Comparison of ENCODE assay signal across 8 cellular contexts in the genomic region with DNA sequence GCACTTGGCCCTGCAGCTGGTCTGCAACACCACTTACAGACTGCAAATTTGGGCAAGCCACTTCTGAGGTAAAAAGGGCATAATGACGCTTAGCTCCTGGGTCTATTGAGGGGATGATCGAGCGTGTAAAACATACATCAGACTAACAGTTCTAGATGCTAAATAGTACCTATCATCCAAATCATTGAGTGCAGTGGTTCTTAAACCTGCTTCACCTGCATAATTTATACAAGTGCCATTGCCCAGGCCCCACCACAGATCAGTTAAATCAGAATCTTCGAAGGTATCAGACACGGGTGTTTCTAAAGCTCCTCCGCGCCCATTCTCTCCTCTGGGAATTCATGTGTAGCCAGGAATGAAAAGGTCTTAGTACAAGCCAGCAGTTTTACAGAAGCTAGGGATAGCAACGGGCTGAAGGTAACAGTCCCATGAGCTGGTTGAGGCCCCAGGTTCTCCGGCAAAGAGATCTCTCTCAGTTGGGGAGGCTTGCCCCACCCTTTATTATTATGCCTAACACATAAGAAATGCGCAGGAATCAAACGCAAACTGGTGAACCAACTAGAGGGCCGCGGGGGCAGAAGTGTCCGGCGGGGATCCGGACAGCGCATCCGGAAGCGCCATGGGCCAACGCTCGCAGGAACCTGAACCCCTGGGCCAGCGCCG. TPM values are rescaled to one million over a fixed set of nuclear protein-coding genes. Genes with fewer than 3 reads are reported as not detected.
DNase-seq lines count a peak whose midpoint lies in the region; ATAC-seq and TF ChIP-seq lines count a peak whose summit lies in the region.

No MANE protein-coding gene starts in this region.

- intact Hi-C loops in MCF 10A (cut with micrococcal nuclease): no loop called here

- no peaks in the 10 kb centered on the region for H3K9me3 Mint-ChIP-seq in MCF 10A (ENCODE audit: unreplicated experiment)

- peaks cover 19% of the 10 kb centered on the region for H3K4me1 Mint-ChIP-seq in MCF 10A (ENCODE audit: insufficient read depth, unreplicated experiment)

- TSS peak; percentile 84 for BruUV-seq in MCF 10A (replicated peaks; lab: Mats Ljungman, UMichigan)

- H3K36me3 Mint-ChIP-seq in MCF 10A (ENCODE audit: insufficient read depth, unreplicated experiment): peaks cover 15% of the 10 kb centered on the region

- H3K4me3 ChIP-seq in BLaER1 (peak overlapping the region; percentile 95), mucosa of rectum (ENCODE audit: low read length in 2 of 2) (peak overlapping the region; percentile 79 to 97)

- H3K4me1 ChIP-seq in BLaER1 (peaks cover 42% of the 10 kb centered on the region), mucosa of rectum (ENCODE audit: control insufficient read depth in 2 of 2, insufficient read depth in 2 of 2, low read length in 2 of 2) (peaks cover 20 to 37% of the 10 kb centered on the region in 2 donors)

- CTCF ChIA-PET in MCF 10A (lab: Yijun Ruan, JAX): interaction anchor here (0.6 to 2.4 kb wide), 8 partner anchors 9 to 529 kb away, joined by 3 to 10 read pairs (median 4); no protein-coding TSS in a partner anchor

- H3K27ac ChIP-seq in BLaER1 (peak overlapping the region; percentile 88), mucosa of rectum (ENCODE audit: low read depth in 2 of 2, low read length in 2 of 2) (peak overlapping the region; percentile 86 to 93)

- ATAC-seq in GM19438 (IDR thresholded peaks at IDR 0.05; ENCODE audit: low read depth, unreplicated experiment) (peak; percentile 48), HG03520 (IDR thresholded peaks at IDR 0.05; ENCODE audit: unreplicated experiment) (peak; percentile 21)

- peaks cover 33% of the 10 kb centered on the region; the same call in 1 of the 2 replicates for H4K20me1 ChIP-seq in BLaER1

- POLR2A ChIA-PET in MCF 10A (lab: Yijun Ruan, JAX): interaction anchor here (0.6 to 5.2 kb wide), 36 partner anchors 10 to 831 kb away, joined by 3 to 113 read pairs (median 4); partner anchors contain the start of genes C2orf68, ELMOD3, GGCX and RETSAT

- peak overlapping the region; percentile 98 for H3K4me3 Mint-ChIP-seq in MCF 10A (ENCODE audit: unreplicated experiment)

- H3K36me3 ChIP-seq in BLaER1 (peaks cover 63% of the 10 kb centered on the region), mucosa of rectum (ENCODE audit: control insufficient read depth in 2 of 2, insufficient read depth in 2 of 2, low read length in 2 of 2) (peaks cover 17 to 21% of the 10 kb centered on the region in 2 donors)

- H3K27me3 Mint-ChIP-seq in MCF 10A (ENCODE audit: insufficient read depth, unreplicated experiment): no peaks in the 10 kb centered on the region

- DNase-seq in MCF 10A (ENCODE audit: unreplicated experiment) (no peak), NCI-H146 (lab: John Stamatoyannopoulos, UW) (no peak), NOMO-1 treated with dmso at 0.1 percent for 144 hours (lab: John Stamatoyannopoulos, UW; ENCODE audit: unreplicated experiment) (no peak)
- no peak for DNase-seq in activated effector memory CD4-positive, alpha-beta T cell treated with anti-CD3 and anti-CD28 coated beads, Interleukin-2, amount 50 U/mL, for 16 hours

- no peak for TF ChIP-seq CTCF in MCF 10A (IDR thresholded peaks at IDR 0.05; ENCODE audit: unreplicated experiment)

- H3K9me3 ChIP-seq in BLaER1: no peaks in the 10 kb centered on the region
- no peaks in the 10 kb centered on the region for H3K9me3 ChIP-seq in mucosa of rectum (ENCODE audit: control insufficient read depth in 2 of 2, low read length in 2 of 2)

- peak overlapping the region; percentile 91 for H3K4me2 ChIP-seq in BLaER1

- H3K27ac Mint-ChIP-seq in MCF 10A (ENCODE audit: low read depth, unreplicated experiment): peak overlapping the region; percentile 98

- H3K27me3 ChIP-seq in BLaER1 (no peaks in the 10 kb centered on the region), mucosa of rectum (ENCODE audit: control insufficient read depth in 2 of 2, insufficient read depth in 2 of 2, low read length in 2 of 2) (no peaks in the 10 kb centered on the region)

- H3K9ac ChIP-seq in BLaER1: peak overlapping the region; percentile 92
- H3K9ac ChIP-seq in mucosa of rectum (ENCODE audit: low read depth in 1 of 2, low read length in 2 of 2): peak overlapping the region; percentile 84 to 99

RNA-seq across cellular contexts. Expression of gene RNF181, which starts 0.7 kb away (rescaled TPM):
- 125 and 215 TPM in 2 replicates for total RNA-seq in MCF 10A (2022)

RNA-seq across cellular contexts. Expression of gene TMEM150A, which starts 7.7 kb away (rescaled TPM):
- 12.5 and 14.5 TPM in 2 replicates for total RNA-seq in MCF 10A (2022)

RNA-seq across cellular contexts. Expression of gene VAMP5, which starts 10.6 kb away (rescaled TPM):
- 1.6 and 3.0 TPM in 2 replicates for total RNA-seq in MCF 10A (2022)

RNA-seq across cellular contexts. Expression of gene C2orf68, which starts 17.0 kb away (rescaled TPM):
- 34.3 and 35.5 TPM in 2 replicates for total RNA-seq in MCF 10A (2022)

RNA-seq across cellular contexts. Expression of gene VAMP8, which starts 17.5 kb away (rescaled TPM):
- 49.9 and 56.0 TPM in 2 replicates for total RNA-seq in MCF 10A (2022)
